Comparison of ENCODE assay signal across 1 cellular context in genomic region chr16:47459603-47460002, GRCh38.
TF ChIP-seq lines count a peak whose summit lies in the region.

No MANE protein-coding gene starts in this region.

TF ChIP-seq in GM12878, 131 proteins besides CTCF, POLR2A, EP300 and RAD21:
- no peak for TF ChIP-seq ZBTB11 (CRISPR knock-in tag; IDR thresholded peaks at IDR 0.05)
- TF ChIP-seq ASH2L (IDR thresholded peaks at IDR 0.05; ENCODE audit: borderline replicate concordance, low read depth), result no peak
